ENCODE assay signal across 13 cellular contexts in genomic region chr15:58585668-58586461, GRCh38.
A peak's percentile ranks its signal among the peaks of the same experiment; 100 is the strongest.
DNase-seq lines count a peak whose midpoint lies in the region; ATAC-seq lines count a peak whose summit lies in the region.
"Had no signal": no experiment of that assay in that cellular context is flagged by ENCODE, and none has a peak within 500 bp of the region (broad histone marks: within the 10 kb centered on the region; RNA-seq: fewer than 3 reads in every experiment).

No MANE protein-coding gene starts in this region.

- DNase-seq in T-helper 17 cell (no peak), iPS-NIHi7 (ENCODE audit: extremely low spot score) (no peak), NOMO-1 (lab: John Stamatoyannopoulos, UW; ENCODE audit: unreplicated experiment in 2 of 2) (no peak), pons (ENCODE audit: low spot score) (no peak)
- DNase-seq: activated CD8-positive, alpha-beta memory T cell treated with anti-CD3 and anti-CD28 coated beads, Interleukin-2, amount 50 U/mL, for 48 hours; left lung; NCI-H2029; Peyer's patch had no signal

- H3K4me3 Mint-ChIP-seq in T-helper 17 cell = no peak overlapping the region

- H4K20me1 ChIP-seq in BLaER1 treated with 17β-estradiol and CSF1 and Interleukin-3, amounts not matched to agents 10 nM and 100 nM = no peaks in the 10 kb centered on the region

- H3K4me1 Mint-ChIP-seq in T-helper 17 cell = peaks cover 12% of the 10 kb centered on the region

- no peaks in the 10 kb centered on the region for H3K27me3 Mint-ChIP-seq in T-helper 17 cell

- H3K4me1 ChIP-seq in BLaER1 treated with 17β-estradiol and CSF1 and Interleukin-3, amounts not matched to agents 10 nM and 100 nM = peaks cover 58 to 85% (median 75%) of the 10 kb centered on the region in 10 experiments
- H3K4me1 ChIP-seq: left lung, Peyer's patch had no signal

- H3K36me3 ChIP-seq in BLaER1 treated with 17β-estradiol and CSF1 and Interleukin-3, amounts not matched to agents 10 nM and 100 nM = peaks cover 0 to 4% (median 0%) of the 10 kb centered on the region in 11 experiments; a peak in 4 of 22 replicates
- H3K36me3 ChIP-seq: left lung, Peyer's patch had no signal

- peak overlapping the region; percentile 49 for H3K27ac Mint-ChIP-seq in T-helper 17 cell

- H3K4me3 ChIP-seq in BLaER1 treated with 17β-estradiol and CSF1 and Interleukin-3, amounts not matched to agents 10 nM and 100 nM = no peak overlapping the region; a peak in 1 of 20 replicates
- H3K4me3 ChIP-seq: left lung, Peyer's patch had no signal

- H3K27ac ChIP-seq in BLaER1 treated with 17β-estradiol and CSF1 and Interleukin-3, amounts not matched to agents 10 nM and 100 nM = peak overlapping the region; percentile 59 to 83 (median 69); a peak in 20 of 22 replicates
- H3K27ac ChIP-seq: C4-2B, left lung, Peyer's patch had no signal

- H3K4me2 ChIP-seq in BLaER1 treated with 17β-estradiol and CSF1 and Interleukin-3, amounts not matched to agents 10 nM and 100 nM = peak overlapping the region; percentile 67 to 83 (median 76)

- ATAC-seq in GM18907 (IDR thresholded peaks at IDR 0.05; ENCODE audit: unreplicated experiment) (peak; percentile 57), HG03103 (IDR thresholded peaks at IDR 0.05; ENCODE audit: low read depth, unreplicated experiment) (peak; percentile 42), T-helper 17 cell (no peak), HG03342 (IDR thresholded peaks at IDR 0.05; ENCODE audit: unreplicated experiment) (no peak)
- ATAC-seq: left lung had no signal

- H3K27me3 ChIP-seq in BLaER1 treated with 17β-estradiol and CSF1 and Interleukin-3, amounts not matched to agents 10 nM and 100 nM = no peaks in the 10 kb centered on the region
- H3K27me3 ChIP-seq: left lung, Peyer's patch had no signal

- peak overlapping the region in 7 of 11 experiments; percentile 40 to 63 (median 61); a peak in 13 of 22 replicates for H3K9ac ChIP-seq in BLaER1 treated with 17β-estradiol and CSF1 and Interleukin-3, amounts not matched to agents 10 nM and 100 nM

- peaks cover 7 to 34% (median 30%) of the 10 kb centered on the region in 11 experiments; a peak in 20 of 22 replicates for H3K9me3 ChIP-seq in BLaER1 treated with 17β-estradiol and CSF1 and Interleukin-3, amounts not matched to agents 10 nM and 100 nM (replicated peaks in 1 of 11)
- H3K9me3 ChIP-seq in T-helper 17 cell (ENCODE audit: control insufficient read depth, low read length, poor library complexity, severe bottlenecking) = no peaks in the 10 kb centered on the region
- H3K9me3 ChIP-seq: Peyer's patch had no signal

- no peaks in the 10 kb centered on the region for H3K36me3 Mint-ChIP-seq in T-helper 17 cell (ENCODE audit: low read depth)

Comparison
In these comparisons a context has a peak if more than half of its experiments do, and no peak if none do; other contexts are left out.
1. ATAC-seq: peak in GM18907 (single experiment) and HG03103 (single experiment); none in T-helper 17 cell (single experiment) and HG03342 (single experiment).